13 cellular contexts compared by ENCODE assay signal in the genomic region with DNA sequence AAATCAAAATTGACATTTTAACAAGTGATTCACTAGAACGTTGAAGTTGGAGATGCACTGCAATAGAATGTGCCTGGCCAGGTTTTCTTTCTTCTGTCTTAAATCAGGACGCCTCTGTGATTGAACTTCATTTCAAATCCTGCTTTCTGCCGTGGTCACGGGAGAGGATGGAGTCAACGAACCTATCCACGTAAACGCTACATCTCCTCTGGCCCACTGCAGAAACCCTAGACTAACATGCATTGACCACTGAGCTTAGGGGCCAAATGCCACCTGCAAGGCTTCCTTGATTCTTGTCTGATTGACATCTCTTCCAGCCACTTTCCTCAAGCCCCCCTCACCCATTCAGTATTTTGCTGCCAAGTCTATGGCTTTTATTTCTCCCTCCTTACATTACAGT. TPM values are rescaled to one million over a fixed set of nuclear protein-coding genes. Genes with fewer than 3 reads are reported as not detected.
"Had no signal": no experiment of that assay in that cellular context is flagged by ENCODE, and none has a peak within 500 bp of the region (broad histone marks: within the 10 kb centered on the region; RNA-seq: fewer than 3 reads in every experiment).

No MANE protein-coding gene starts in this region.

- H3K27ac ChIP-seq: colonic mucosa, lower lobe of right lung, psoas muscle, spleen, tibial nerve had no signal

- H3K36me3 ChIP-seq: colonic mucosa, heart left ventricle, lower lobe of right lung, spleen, tibial nerve had no signal

- H3K27ac Mint-ChIP-seq: activated B cell treated with CpG ODN at 0.5 μM for 24 hours; activated CD4-positive, alpha-beta T cell treated with anti-CD3 and anti-CD28 coated beads, Interleukin-2, amount 10 ng/mL, durations not matched to agents 24 days and 14 days; activated T-cell treated with anti-CD3 and anti-CD28 coated beads, Interleukin-2, amount 50 U/mL, for 72 hours; stimulated activated memory B cell treated with anti-CD40 and anti-IgM and Interleukin-4, amounts not matched to agents 10 μg/mL and 1 μg/mL and 100 μg/mL, for 72 hours; T-helper 17 cell had no signal

- DNase-seq: T-helper 17 cell had no signal

- FAIRE-seq: astrocyte, frontal cortex had no signal

- H3K9me3 Mint-ChIP-seq: activated CD4-positive, alpha-beta T cell treated with anti-CD3 and anti-CD28 coated beads, Interleukin-2, amount 10 ng/mL, durations not matched to agents 24 days and 14 days; activated T-cell treated with anti-CD3 and anti-CD28 coated beads, Interleukin-2, amount 50 U/mL, for 72 hours had no signal

- H3K9me3 ChIP-seq: colonic mucosa had no signal

- H3K4me3 Mint-ChIP-seq: activated B cell treated with CpG ODN at 0.5 μM for 24 hours; activated CD4-positive, alpha-beta T cell treated with anti-CD3 and anti-CD28 coated beads, Interleukin-2, amount 10 ng/mL, durations not matched to agents 24 days and 14 days; stimulated activated memory B cell treated with anti-CD40 and anti-IgM and Interleukin-4, amounts not matched to agents 10 μg/mL and 1 μg/mL and 100 μg/mL, for 72 hours; T-helper 17 cell had no signal

RNA-seq across cellular contexts. Expression of a gene that starts 6.3 kb away (rescaled TPM):
- total RNA-seq: activated CD4-positive, alpha-beta T cell treated with anti-CD3 and anti-CD28 coated beads, Interleukin-2, amount 10 ng/mL, durations not matched to agents 24 days and 14 days; activated T-cell treated with anti-CD3 and anti-CD28 coated beads, Interleukin-2, amount 50 U/mL, for 72 hours had no signal
